Comparison of ENCODE assay signal across 9 cellular contexts in genomic region chr21:44051462-44051941, GRCh38. TPM values are rescaled to one million over a fixed set of nuclear protein-coding genes. Genes with fewer than 3 reads are reported as not detected.
DNase-seq lines count a peak whose midpoint lies in the region; ATAC-seq lines count a peak whose summit lies in the region.
"Had no signal": no experiment of that assay in that cellular context is flagged by ENCODE, and none has a peak within 500 bp of the region (broad histone marks: within the 10 kb centered on the region; RNA-seq: fewer than 3 reads in every experiment).

No MANE protein-coding gene starts in this region.

- H3K36me3 ChIP-seq in CD4-positive, alpha-beta memory T cell (ENCODE audit: insufficient read depth, low read length), result peaks cover 59% of the 10 kb centered on the region

- H3K9me3 ChIP-seq in CD4-positive, alpha-beta memory T cell (ENCODE audit: control insufficient read depth in 1 of 2, low read length in 2 of 2), result no peaks in the 10 kb centered on the region

- H3K27ac Mint-ChIP-seq in CD4-positive, alpha-beta memory T cell, result peak overlapping the region in 4 of 7 donors; percentile 27 to 75 (median 56)

- no peaks in the 10 kb centered on the region for H3K27me3 Mint-ChIP-seq in CD4-positive, alpha-beta memory T cell

- no peak overlapping the region for H3K27ac ChIP-seq in CD4-positive, alpha-beta memory T cell (ENCODE audit: low read depth, low read length)
- H3K27ac ChIP-seq in caudate nucleus (ENCODE audit: low read depth, low read length), result peak overlapping the region; percentile 94

- H3K4me1 ChIP-seq in CD4-positive, alpha-beta memory T cell (ENCODE audit: insufficient read depth, low read length), result peaks cover 13% of the 10 kb centered on the region

- no peak for ATAC-seq in GM21529 (IDR thresholded peaks at IDR 0.05; ENCODE audit: unreplicated experiment)
- no peak for ATAC-seq in HG02571 (IDR thresholded peaks at IDR 0.05; ENCODE audit: unreplicated experiment)

- intact Hi-C loops in CD4-positive, alpha-beta memory T cell (cut with micrococcal nuclease), result no loop called here
- intact Hi-C loops in posterior cingulate gyrus (cut with DNase I), result no loop called here

- CTCF ChIA-PET in CD4-positive, alpha-beta memory T cell (lab: Charles Lee; ENCODE audit: partially characterized antibody), result interaction anchor here (0.6 kb wide), 1 partner anchor 21 kb away, joined by 3 read pairs; no protein-coding TSS in a partner anchor

- no peaks in the 10 kb centered on the region for H3K9me3 Mint-ChIP-seq in CD4-positive, alpha-beta memory T cell
- H3K9me3 Mint-ChIP-seq: T-helper 1 cell treated with Interleukin-12 subunit alpha and Interleukin-12 subunit beta and Interleukin-4 antibody, amounts not matched to agents 30 μg/mL and 1 μg/mL, for 36 hours had no signal

- no peak overlapping the region for H3K4me3 Mint-ChIP-seq in CD4-positive, alpha-beta memory T cell
- H3K4me3 Mint-ChIP-seq: T-helper 1 cell treated with Interleukin-12 subunit alpha and Interleukin-12 subunit beta and Interleukin-4 antibody, amounts not matched to agents 30 μg/mL and 1 μg/mL, for 36 hours had no signal

- no peak overlapping the region for H3K4me3 ChIP-seq in CD4-positive, alpha-beta memory T cell (ENCODE audit: low read length in 2 of 2)

- peaks cover 34 to 67% of the 10 kb centered on the region in 2 donors for H3K36me3 Mint-ChIP-seq in CD4-positive, alpha-beta memory T cell

- H3K27me3 ChIP-seq in CD4-positive, alpha-beta memory T cell (ENCODE audit: insufficient read depth, low read length), result no peaks in the 10 kb centered on the region

- POLR2A ChIA-PET in CD4-positive, alpha-beta memory T cell (lab: Charles Lee; ENCODE audit: partially characterized antibody), result no interaction called here

- DNase-seq in CD4-positive, alpha-beta memory T cell, result no peak
- DNase-seq in caudate nucleus (lab: John Stamatoyannopoulos, UW) (peak in 26 of 61 donors; percentile 23 to 63 (median 35)), inferior parietal cortex (ENCODE audit: extremely low spot score) (peak; percentile 35), posterior cingulate gyrus (peak in 6 of 10 donors; percentile 38 to 90 (median 54)), SK-N-DZ (ENCODE audit: low spot score) (no peak), NOMO-1 treated with DMSO at 0.1 percent for 48 hours (lab: John Stamatoyannopoulos, UW; ENCODE audit: unreplicated experiment) (no peak)

- peaks cover 14 to 26% (median 20%) of the 10 kb centered on the region in 4 donors for H3K4me1 Mint-ChIP-seq in CD4-positive, alpha-beta memory T cell

RNA-seq across cellular contexts. Expression of gene TRAPPC10, which starts 39.4 kb away (rescaled TPM):
- 10 to 100 TPM; 94.2 to 95.5 TPM for total RNA-seq in CD4-positive, alpha-beta memory T cell
- 10 to 100 TPM; 17.7 to 40.2 TPM for polyA plus RNA-seq in CD4-positive, alpha-beta memory T cell
- polyA plus RNA-seq in SK-N-DZ (2014; cell fraction: cytosol; rRNA removed), result 9.2 and 14.1 TPM in 2 replicates
- polyA plus RNA-seq in SK-N-DZ (2014; cell fraction: nucleus; rRNA removed), result 20.6 and 24.7 TPM in 2 replicates

RNA-seq across cellular contexts. Expression of gene PWP2, which starts 55.7 kb away (rescaled TPM):
- total RNA-seq in CD4-positive, alpha-beta memory T cell, result 10 to 100 TPM; 27.2 to 28.2 TPM
- 10 to 100 TPM in 1 of 2 donors, under 1 TPM in 1; 0.35 to 13.9 TPM for polyA plus RNA-seq in CD4-positive, alpha-beta memory T cell
- polyA plus RNA-seq in SK-N-DZ (2014; cell fraction: cytosol; rRNA removed), result 18.6 and 21.4 TPM in 2 replicates
- 20.1 and 22.1 TPM in 2 replicates for polyA plus RNA-seq in SK-N-DZ (2014; cell fraction: nucleus; rRNA removed)

Comparison
In these comparisons a context has a peak if more than half of its experiments do, and no peak if none do; other contexts are left out.
1. DNase-seq: peak in inferior parietal cortex (single experiment) and posterior cingulate gyrus (6 of 10); none in CD4-positive, alpha-beta memory T cell (0 of 5), SK-N-DZ (single experiment) and NOMO-1 treated with DMSO at 0.1 percent for 48 hours (single experiment).